Comparison of ENCODE assay signal across 10 cellular contexts in the genomic region with DNA sequence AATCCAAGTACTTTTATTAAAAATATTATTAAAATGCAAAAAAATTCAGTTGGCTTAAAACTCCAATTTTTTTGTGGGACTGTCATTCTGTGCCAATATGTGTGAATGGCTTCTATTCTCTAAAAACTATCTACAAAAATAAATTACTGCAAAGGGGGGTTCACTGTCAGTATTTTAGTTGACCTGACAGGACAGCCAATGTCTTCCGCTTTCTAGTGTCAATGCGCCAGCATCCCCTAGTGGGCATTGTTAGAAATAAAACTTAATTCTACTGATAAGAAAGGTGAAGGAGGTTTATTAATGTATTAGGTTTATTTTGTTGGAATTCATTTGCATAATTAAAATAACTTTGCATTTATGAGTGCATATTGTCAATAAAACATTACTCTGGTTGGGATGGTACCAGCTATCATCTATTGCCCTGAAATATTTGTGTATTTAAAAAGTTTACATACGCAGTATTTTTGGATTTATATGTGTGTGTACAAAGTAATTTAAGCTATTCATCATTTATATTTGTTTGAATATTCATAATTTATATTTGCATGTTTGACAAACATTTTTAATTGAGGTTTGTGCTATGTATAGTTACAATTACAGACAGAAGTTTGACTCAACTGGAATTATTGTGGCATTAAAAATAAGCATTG.
DNase-seq lines count a peak whose midpoint lies in the region; ATAC-seq, FAIRE-seq and TF ChIP-seq lines count a peak whose summit lies in the region.
"Had no signal": no experiment of that assay in that cellular context is flagged by ENCODE, and none has a peak within 500 bp of the region (broad histone marks: within the 10 kb centered on the region; RNA-seq: fewer than 3 reads in every experiment).

No MANE protein-coding gene starts in this region.

- H3K27me3 ChIP-seq in parathyroid adenoma (ENCODE audit: control insufficient read depth, insufficient read depth, low read length), result no peaks in the 10 kb centered on the region
- H3K27me3 ChIP-seq: neutrophil had no signal

- no peak overlapping the region for H3K9ac ChIP-seq in parathyroid adenoma

- no peaks in the 10 kb centered on the region for H3K79me2 ChIP-seq in parathyroid adenoma

- H3K36me3 ChIP-seq in parathyroid adenoma (ENCODE audit: control insufficient read depth, insufficient read depth, low read length), result no peaks in the 10 kb centered on the region
- H3K36me3 ChIP-seq: neutrophil had no signal

- no peaks in the 10 kb centered on the region for H3K9me3 ChIP-seq in parathyroid adenoma (ENCODE audit: control insufficient read depth, low read length)
- H3K9me3 ChIP-seq: neutrophil had no signal

- peak; percentile 25 for TF ChIP-seq CTCF in parathyroid adenoma (IDR thresholded peaks at IDR 0.05)

- H3K4me3 ChIP-seq in parathyroid adenoma (ENCODE audit: low read depth, low read length), result no peak overlapping the region

- ATAC-seq in HG03342 (IDR thresholded peaks at IDR 0.05; ENCODE audit: unreplicated experiment) (peak; percentile 57), HG03159 (IDR thresholded peaks at IDR 0.05; ENCODE audit: unreplicated experiment) (no peak)

- FAIRE-seq in endometrium (lab: Jason Lieb, UNC), result peak; percentile 78
- FAIRE-seq: TTC549 had no signal

- H2AFZ ChIP-seq in parathyroid adenoma, result no peak overlapping the region

- no peak overlapping the region for H3K27ac ChIP-seq in parathyroid adenoma
- H3K27ac ChIP-seq: neutrophil had no signal

- H3K4me1 ChIP-seq in parathyroid adenoma, result no peaks in the 10 kb centered on the region

- H3K4me2 ChIP-seq in parathyroid adenoma (ENCODE audit: low read length), result no peak overlapping the region

- DNase-seq in NCI-H1105 treated with DMSO at 0.1 percent for 48 hours (lab: John Stamatoyannopoulos, UW) (peak; percentile 44), NCI-H1105 (lab: John Stamatoyannopoulos, UW) (no peak), RKO (ENCODE audit: low spot score) (peak; percentile 48), GM19240 (ENCODE audit: insufficient read length, low spot score) (no peak)

Comparison
In these comparisons a context has a peak if more than half of its experiments do, and no peak if none do; other contexts are left out.
1. DNase-seq: peak in NCI-H1105 treated with DMSO at 0.1 percent for 48 hours (single experiment) and RKO (single experiment); none in NCI-H1105 (single experiment) and GM19240 (single experiment).